8 cellular contexts compared by ENCODE assay signal in genomic region chr12:113098428-113099028, GRCh38. TPM values are rescaled to one million over a fixed set of nuclear protein-coding genes. Genes with fewer than 3 reads are reported as not detected.
DNase-seq lines count a peak whose midpoint lies in the region; ATAC-seq, FAIRE-seq and TF ChIP-seq lines count a peak whose summit lies in the region.

No MANE protein-coding gene starts in this region.

- no peaks in the 10 kb centered on the region for H3K36me3 ChIP-seq in kidney (ENCODE audit: control insufficient read depth in 1 of 2, insufficient read depth in 2 of 2, low read length in 2 of 2)

- peak; percentile 63 for ATAC-seq in GM21717 (IDR thresholded peaks at IDR 0.05; ENCODE audit: unreplicated experiment)
- ATAC-seq in activated B cell treated with CpG ODN at 0.5 μM for 24 hours (ENCODE audit: low read depth), result peak; percentile 90
- no peak for ATAC-seq in HG03095 (IDR thresholded peaks at IDR 0.05; ENCODE audit: unreplicated experiment)

- peak overlapping the region in 1 of 2 donors; percentile 40 for H3K9ac ChIP-seq in kidney (ENCODE audit: low read length in 2 of 2)

- H3K27ac ChIP-seq in C4-2B (peak overlapping the region; percentile 68), kidney (ENCODE audit: low read depth in 2 of 2, low read length in 2 of 2) (peak overlapping the region; percentile 28 to 76)

- no peak overlapping the region for H3K4me3 ChIP-seq in cardiac fibroblast (replicated peaks in 1 of 2; ENCODE audit: low read depth in 2 of 2, low read length in 2 of 2)
- no peak overlapping the region for H3K4me3 ChIP-seq in kidney (ENCODE audit: low read length in 2 of 2)

- H3K4me1 Mint-ChIP-seq in activated B cell treated with CpG ODN at 0.5 μM for 24 hours, result peaks cover 19% of the 10 kb centered on the region

- POLR2A ChIA-PET in activated B cell treated with CpG ODN at 0.5 μM for 24 hours (lab: Charles Lee), result interaction anchor here (0.9 to 1.2 kb wide), 5 partner anchors 23 to 54 kb away, joined by 3 to 8 read pairs (median 4); no protein-coding TSS in a partner anchor

- H3K27ac Mint-ChIP-seq in activated B cell treated with CpG ODN at 0.5 μM for 24 hours, result peak overlapping the region; percentile 35

- H3K9me3 ChIP-seq in kidney (ENCODE audit: control insufficient read depth in 1 of 2, low read length in 2 of 2), result no peaks in the 10 kb centered on the region

- intact Hi-C loops in activated B cell treated with CpG ODN at 0.5 μM for 24 hours (cut with micrococcal nuclease), result loop anchor here (1.0 to 5.0 kb wide), 6 partner anchors 34 to 198 kb away; no protein-coding TSS in a partner anchor
- intact Hi-C loops in kidney (cut with DNase I), result no loop called here

- peaks cover 9% of the 10 kb centered on the region for H3K36me3 Mint-ChIP-seq in activated B cell treated with CpG ODN at 0.5 μM for 24 hours (ENCODE audit: low read depth)

- peak; percentile 91 for TF ChIP-seq CTCF in C4-2B (conservative IDR thresholded peaks at IDR 0.05)
- TF ChIP-seq CTCF in activated B cell treated with CpG ODN at 0.5 μM for 24 hours (IDR thresholded peaks at IDR 0.05), result no peak
- peak; percentile 94 for TF ChIP-seq CTCF in cardiac fibroblast (IDR thresholded peaks at IDR 0.05; ENCODE audit: low read depth, low read length)
- TF ChIP-seq CTCF in kidney (IDR thresholded peaks at IDR 0.05; ENCODE audit: borderline replicate concordance, extremely low read depth, insufficient read depth), result peak; percentile 83

- H3K4me3 Mint-ChIP-seq in activated B cell treated with CpG ODN at 0.5 μM for 24 hours, result no peak overlapping the region

- H3K9me3 Mint-ChIP-seq in activated B cell treated with CpG ODN at 0.5 μM for 24 hours, result no peaks in the 10 kb centered on the region

- H3K4me1 ChIP-seq in kidney (ENCODE audit: control insufficient read depth in 1 of 2, insufficient read depth in 1 of 2, low read depth in 1 of 2, low read length in 2 of 2), result peaks cover 0 to 8% of the 10 kb centered on the region in 2 donors

- peak; percentile 19 for DNase-seq in NCI-H2081 treated with DMSO at 0.1 percent for 48 hours (lab: John Stamatoyannopoulos, UW)
- peak; percentile 71 for DNase-seq in activated B cell treated with CpG ODN at 0.5 μM for 24 hours
- DNase-seq in cardiac fibroblast (ENCODE audit: low read depth in 2 of 2), result peak; percentile 91 to 94
- peak; percentile 91 for DNase-seq in kidney
- DNase-seq in stimulated activated CD4-positive, alpha-beta T cell treated with anti-CD3 and anti-CD28 coated beads, Interleukin-2, amount 100 ng/mL, for 24 hours, result peak; percentile 80 to 84

- CTCF ChIA-PET in activated B cell treated with CpG ODN at 0.5 μM for 24 hours (lab: Charles Lee), result interaction anchor here (0.7 to 6.7 kb wide), 16 partner anchors 10 to 105 kb away, joined by 3 to 85 read pairs (median 6); partner anchors contain the start of gene DTX1

- peak; percentile 27 for FAIRE-seq in kidney (lab: Jason Lieb, UNC)

- no peaks in the 10 kb centered on the region for H3K27me3 Mint-ChIP-seq in activated B cell treated with CpG ODN at 0.5 μM for 24 hours

RNA-seq across cellular contexts. Expression of gene RASAL1, which starts 37.0 kb away (rescaled TPM):
- 4.9 and 7.1 TPM in 2 replicates for total RNA-seq in activated B cell treated with CpG ODN at 0.5 μM for 24 hours
- 58.3 TPM for total RNA-seq in kidney
- polyA plus RNA-seq in kidney (ENCODE audit: insufficient read depth, low read depth, low replicate concordance), result 23.5 TPM

RNA-seq across cellular contexts. Expression of gene DTX1, which starts 42.0 kb away (rescaled TPM):
- total RNA-seq in activated B cell treated with CpG ODN at 0.5 μM for 24 hours, result 75.3 and 79.4 TPM in 2 replicates
- 4.9 TPM for total RNA-seq in kidney
- polyA plus RNA-seq in kidney (ENCODE audit: insufficient read depth, low read depth, low replicate concordance), result 7.3 TPM

RNA-seq across cellular contexts. Expression of gene CFAP73, which starts 51.0 kb away (rescaled TPM):
- 0.88 and 1.1 TPM in 2 replicates for total RNA-seq in activated B cell treated with CpG ODN at 0.5 μM for 24 hours
- 2.4 TPM for total RNA-seq in kidney
- polyA plus RNA-seq in kidney (ENCODE audit: insufficient read depth, low read depth, low replicate concordance), result 0.52 TPM

Comparison
In these comparisons a context has a peak if more than half of its experiments do, and no peak if none do; other contexts are left out.
1. DNase-seq: peak in every context shown above with its lines; median percentile 92 in cardiac fibroblast; 91 in kidney; 82 in stimulated activated CD4-positive, alpha-beta T cell treated with anti-CD3 and anti-CD28 coated beads, Interleukin-2, amount 100 ng/mL, for 24 hours; 71 in activated B cell treated with CpG ODN at 0.5 μM for 24 hours; 19 in NCI-H2081 treated with DMSO at 0.1 percent for 48 hours.
2. RNA of gene DTX1, which starts 42.0 kb away (total RNA-seq): 75.3 to 79.4 TPM in activated B cell treated with CpG ODN at 0.5 μM for 24 hours; 4.9 TPM in kidney (single experiment); every median in the first group is over 10 times any median in the second.